1 cellular context compared by ENCODE assay signal in genomic region chr10:78973901-78974408, GRCh38.
TF ChIP-seq lines count a peak whose summit lies in the region.

No MANE protein-coding gene starts in this region.

TF ChIP-seq in HepG2, 621 proteins besides CTCF, POLR2A, EP300 and RAD21 (continued from another document and continues in another):
- TF ChIP-seq HOXA3 (CRISPR knock-in tag; IDR thresholded peaks at IDR 0.05) (peak; percentile 50; the same call in 1 of the 2 replicates), ZNF124 (CRISPR knock-in tag; IDR thresholded peaks at IDR 0.05) (no peak), FLYWCH1 (CRISPR knock-in tag; IDR thresholded peaks at IDR 0.05) (no peak; the same call in 1 of the 2 replicates), ZFX (CRISPR knock-in tag; IDR thresholded peaks at IDR 0.05; ENCODE audit: low read depth) (no peak), ZNF660 (CRISPR knock-in tag; IDR thresholded peaks at IDR 0.05; ENCODE audit: borderline replicate concordance, low read depth) (no peak), NCOR1 (IDR thresholded peaks at IDR 0.05; ENCODE audit: borderline replicate concordance, low read length) (no peak), ZKSCAN8 (CRISPR knock-in tag; IDR thresholded peaks at IDR 0.05; ENCODE audit: borderline replicate concordance) (no peak), FOSL2 (CRISPR knock-in tag; IDR thresholded peaks at IDR 0.05) (peak; percentile 62), IKZF5 (CRISPR knock-in tag; IDR thresholded peaks at IDR 0.05) (no peak), KLF16 (CRISPR knock-in tag; IDR thresholded peaks at IDR 0.05) (0 out of 4 replicates have a peak, but pooled peaks of 1 of the 2 experiments have one; percentile 5), ELF1 (CRISPR knock-in tag; IDR thresholded peaks at IDR 0.05) (peak; percentile 67), ZSCAN25 (CRISPR knock-in tag; IDR thresholded peaks at IDR 0.05) (peak; percentile 17; the same call in 1 of the 2 replicates), ZNF142 (CRISPR knock-in tag; IDR thresholded peaks at IDR 0.05) (no peak), ZNF597 (CRISPR knock-in tag; IDR thresholded peaks at IDR 0.05) (no peak), GATAD2A (CRISPR knock-in tag; IDR thresholded peaks at IDR 0.05) (peak; percentile 58), ISL2 (CRISPR knock-in tag; IDR thresholded peaks at IDR 0.05) (peak; percentile 28; the same call in 1 of the 2 replicates), FOXP4 (CRISPR knock-in tag; IDR thresholded peaks at IDR 0.05) (peak; percentile 88), TBX3 (IDR thresholded peaks at IDR 0.05; ENCODE audit: borderline replicate concordance) (no peak), ZNF564 (CRISPR knock-in tag; IDR thresholded peaks at IDR 0.05) (0 out of 2 replicates have a peak, but pooled peaks have one; percentile 28), TOE1 (CRISPR knock-in tag; IDR thresholded peaks at IDR 0.05) (no peak), ZMAT5 (CRISPR knock-in tag; IDR thresholded peaks at IDR 0.05; ENCODE audit: borderline replicate concordance, low read depth) (no peak), RFX5 (IDR thresholded peaks at IDR 0.05; ENCODE audit: low read depth, low read length) (no peak), ZNF362 (CRISPR knock-in tag; IDR thresholded peaks at IDR 0.05; ENCODE audit: borderline replicate concordance) (no peak), ZSCAN21 (CRISPR knock-in tag; IDR thresholded peaks at IDR 0.05; ENCODE audit: borderline replicate concordance) (no peak), ZBTB3 (CRISPR knock-in tag; IDR thresholded peaks at IDR 0.05; ENCODE audit: borderline replicate concordance, low read depth) (no peak), SMAD3 (CRISPR knock-in tag; IDR thresholded peaks at IDR 0.05) (peak; percentile 26; the same call in 1 of the 2 replicates), GTF3A (CRISPR knock-in tag; conservative IDR thresholded peaks at IDR 0.05) (no peak), DRAP1 (CRISPR knock-in tag; IDR thresholded peaks at IDR 0.05) (no peak), ZFP1 (CRISPR knock-in tag; IDR thresholded peaks at IDR 0.05) (0 out of 2 replicates have a peak, but pooled peaks have one; percentile 15), ARHGAP35 (CRISPR knock-in tag; IDR thresholded peaks at IDR 0.05; ENCODE audit: borderline replicate concordance) (no peak), SOX13 (IDR thresholded peaks at IDR 0.05) (peak; percentile 54; the same call in 1 of the 2 replicates), SOX13 (CRISPR knock-in tag; conservative IDR thresholded peaks at IDR 0.05 in 1 of 2, IDR thresholded peaks at IDR 0.05 in 1 of 2) (peak in 1 of 2 experiments; percentile 90; a peak in 2 of 4 replicates), ZNF264 (CRISPR knock-in tag; IDR thresholded peaks at IDR 0.05) (no peak), GLMP (CRISPR knock-in tag; IDR thresholded peaks at IDR 0.05; ENCODE audit: borderline replicate concordance) (no peak), HES4 (CRISPR knock-in tag; IDR thresholded peaks at IDR 0.05; ENCODE audit: borderline replicate concordance) (no peak), JUNB (CRISPR knock-in tag; IDR thresholded peaks at IDR 0.05; ENCODE audit: borderline replicate concordance) (peak; percentile 29; the same call in 1 of the 2 replicates), ZNF281 (CRISPR knock-in tag; IDR thresholded peaks at IDR 0.05; ENCODE audit: borderline replicate concordance) (peak; percentile 84), ZNF20 (CRISPR knock-in tag; IDR thresholded peaks at IDR 0.05) (no peak), KDM2A (CRISPR knock-in tag; IDR thresholded peaks at IDR 0.05; ENCODE audit: borderline replicate concordance, low read depth) (0 out of 2 replicates have a peak, but pooled peaks have one; percentile 18), ZNF484 (CRISPR knock-in tag; IDR thresholded peaks at IDR 0.05; ENCODE audit: borderline replicate concordance, low read depth) (no peak), ZNF713 (CRISPR knock-in tag; IDR thresholded peaks at IDR 0.05) (no peak), ZNF101 (CRISPR knock-in tag; IDR thresholded peaks at IDR 0.05; ENCODE audit: borderline replicate concordance, low read depth) (no peak), CEBPB (IDR thresholded peaks at IDR 0.05; ENCODE audit: borderline replicate concordance, low read depth, low read length) (no peak), ZNF562 (CRISPR knock-in tag; IDR thresholded peaks at IDR 0.05; ENCODE audit: borderline replicate concordance) (no peak)
